ENCODE assay signal across 9 cellular contexts in the genomic region with DNA sequence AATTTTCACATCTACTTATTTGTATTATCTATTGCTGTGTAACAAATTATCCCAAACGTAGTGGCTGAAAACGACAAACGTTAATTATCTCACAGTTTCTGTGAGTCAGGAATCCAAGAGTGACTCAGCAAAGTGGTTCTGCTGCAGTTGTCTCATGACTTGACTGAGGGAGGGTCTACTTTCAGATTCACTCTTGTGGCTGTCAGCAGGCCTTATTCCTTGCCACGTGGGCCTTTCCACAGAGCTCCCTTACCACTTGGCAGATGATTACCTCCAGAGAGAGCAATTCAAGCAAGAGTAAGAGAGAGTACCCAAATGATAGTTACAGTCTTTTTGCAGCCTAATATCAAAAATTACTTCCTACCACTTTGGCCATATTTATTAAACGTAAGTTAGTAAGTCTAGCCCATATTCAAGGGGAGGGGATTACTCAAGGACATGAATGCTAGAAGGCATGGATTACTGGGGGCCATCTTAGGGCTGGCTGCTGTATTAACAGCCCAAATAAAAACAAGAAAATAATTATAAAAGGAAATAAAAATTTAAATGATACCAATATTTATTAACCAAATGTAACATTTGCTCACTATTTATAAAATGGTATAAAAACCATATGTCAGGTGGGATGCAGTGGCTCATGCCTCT. TPM values are rescaled to one million over a fixed set of nuclear protein-coding genes. Genes with fewer than 3 reads are reported as not detected.
DNase-seq lines count a peak whose midpoint lies in the region; ATAC-seq and TF ChIP-seq lines count a peak whose summit lies in the region.
"Had no signal": no experiment of that assay in that cellular context is flagged by ENCODE, and none has a peak within 500 bp of the region (broad histone marks: within the 10 kb centered on the region; RNA-seq: fewer than 3 reads in every experiment).

No MANE protein-coding gene starts in this region.

- H3K9me3 ChIP-seq in IMR-90 (ENCODE audit: control insufficient read depth, insufficient read depth, low read length) (no peaks in the 10 kb centered on the region), neuronal stem cell (replicated peaks in 1 of 2; ENCODE audit: control insufficient read depth in 2 of 2, insufficient read depth in 1 of 2, low read depth in 1 of 2, low read length in 2 of 2) (no peaks in the 10 kb centered on the region)
- H3K9me3 ChIP-seq: heart right ventricle had no signal

- no peak for TF ChIP-seq RAD21 in IMR-90 (IDR thresholded peaks at IDR 0.05; ENCODE audit: low read length)

- POLR2A ChIA-PET in IMR-90 (lab: Charles Lee; ENCODE audit: unreplicated experiment): no interaction called here

- no peaks in the 10 kb centered on the region for H3K4me1 ChIP-seq in IMR-90 (ENCODE audit: control insufficient read depth, insufficient read depth, low read length)
- peaks cover 0 to 2% of the 10 kb centered on the region in 2 donors for H3K4me1 ChIP-seq in neuronal stem cell (ENCODE audit: control insufficient read depth in 2 of 2, insufficient read depth in 1 of 2, low read depth in 1 of 2, low read length in 2 of 2)

- peak overlapping the region; percentile 83 for H2AK9ac ChIP-seq in IMR-90 (replicated peaks; ENCODE audit: low read depth, low read length, poor library complexity)

- H2BK12ac ChIP-seq in neuronal stem cell (ENCODE audit: low read length): no peak overlapping the region

- no peak overlapping the region for H4K91ac ChIP-seq in IMR-90 (ENCODE audit: insufficient read depth, low read depth, low read length)
- no peak overlapping the region for H4K91ac ChIP-seq in neuronal stem cell (ENCODE audit: low read depth, low read length, poor library complexity)

- H3K4ac ChIP-seq in IMR-90 (ENCODE audit: low read depth, low read length) (0 out of 2 replicates have a peak overlapping the region, but pooled peaks have one; percentile 59), neuronal stem cell (ENCODE audit: low read length) (no peak overlapping the region)

- H3K23ac ChIP-seq in IMR-90 (ENCODE audit: low read depth, low read length): no peak overlapping the region
- no peak overlapping the region for H3K23ac ChIP-seq in neuronal stem cell (ENCODE audit: low read depth, low read length, poor library complexity)

- no peak overlapping the region for H2BK20ac ChIP-seq in IMR-90 (ENCODE audit: low read depth, low read length)

- H2BK5ac ChIP-seq in IMR-90 (ENCODE audit: low read depth, low read length, poor library complexity, severe bottlenecking) (no peak overlapping the region), neuronal stem cell (ENCODE audit: low read length) (no peak overlapping the region)

- H2BK120ac ChIP-seq in IMR-90 (ENCODE audit: low read depth, low read length) (no peak overlapping the region), neuronal stem cell (ENCODE audit: low read depth, low read length) (no peak overlapping the region)

- no peaks in the 10 kb centered on the region for H4K20me1 ChIP-seq in IMR-90 (ENCODE audit: insufficient read depth, low read length)

- H2AK5ac ChIP-seq in IMR-90 (ENCODE audit: low read depth, low read length) (no peak overlapping the region), neuronal stem cell (ENCODE audit: low read depth, low read length) (no peak overlapping the region)

- dilution Hi-C loops in IMR-90 (cut with HindIII; ENCODE audit: low sequenced_read_pairs, unreplicated experiment): no loop called here

- H3K14ac ChIP-seq in IMR-90 (replicated peaks; ENCODE audit: low read depth, low read length) (0 out of 2 replicates have a peak overlapping the region, but pooled peaks have one; percentile 78), neuronal stem cell (ENCODE audit: low read length) (no peak overlapping the region)

- intact Hi-C loops in IMR-90 (cut with micrococcal nuclease): no loop called here

- BruUV-seq in IMR-90 (replicated peaks; lab: Mats Ljungman, UMichigan): no TSS peak

- H3K79me1 ChIP-seq in IMR-90 (ENCODE audit: low read depth in 1 of 2, low read length in 2 of 2) (no peaks in the 10 kb centered on the region), neuronal stem cell (ENCODE audit: low read depth, low read length) (no peaks in the 10 kb centered on the region)

- no peak overlapping the region for H3K56ac ChIP-seq in IMR-90 (ENCODE audit: extremely low read depth, insufficient read depth, low read length)

- no peak overlapping the region for H3K4me3 ChIP-seq in IMR-90 (ENCODE audit: insufficient read depth, low read depth, low read length)
- H3K4me3 ChIP-seq in neuronal stem cell (ENCODE audit: low read length in 2 of 2): no peak overlapping the region
- H3K4me3 ChIP-seq: heart right ventricle had no signal

- H3K9me1 ChIP-seq in IMR-90 (ENCODE audit: insufficient read depth, low read length): peaks cover 2% of the 10 kb centered on the region; the same call in 1 of the 2 replicates

- H2AFZ ChIP-seq in IMR-90 (replicated peaks; ENCODE audit: low read length, poor library complexity) (peak overlapping the region; percentile 84), neuronal stem cell (ENCODE audit: low read length) (peak overlapping the region; percentile 56)

- no peak overlapping the region for H3K18ac ChIP-seq in IMR-90 (ENCODE audit: low read depth, low read length)
- H3K18ac ChIP-seq in neuronal stem cell (ENCODE audit: low read length): no peak overlapping the region

- no peaks in the 10 kb centered on the region for H3K27me3 ChIP-seq in IMR-90 (ENCODE audit: control insufficient read depth, insufficient read depth, low read length)
- no peaks in the 10 kb centered on the region for H3K27me3 ChIP-seq in neuronal stem cell (ENCODE audit: control insufficient read depth in 3 of 3, insufficient read depth in 3 of 3, low read depth in 1 of 3, low read length in 3 of 3)
- H3K27me3 ChIP-seq: heart right ventricle had no signal

- H3K27ac ChIP-seq in IMR-90 (ENCODE audit: insufficient read depth, low read length) (no peak overlapping the region), neuronal stem cell (replicated peaks; ENCODE audit: low read length) (no peak overlapping the region)
- H3K27ac ChIP-seq: heart right ventricle had no signal

- WGBS in IMR-90 (ENCODE audit: extremely low coverage in 2 of 2, insufficient read length in 1 of 2), 2 experiments: no CpG with 5 or more reads among the region's 5 CpGs
- WGBS in neuronal stem cell (ENCODE audit: extremely low coverage in 2 of 2, insufficient read length in 2 of 2, insufficient replicate concordance in 1 of 2), 2 donors: no CpG with 5 or more reads among the region's 5 CpGs

- in situ Hi-C loops in IMR-90 (cut with MboI; ENCODE audit: low sequenced_read_pairs): no loop called here

- ATAC-seq in IMR-90 (ENCODE audit: low read depth): no peak
- ATAC-seq: heart right ventricle had no signal

- TF ChIP-seq CTCF in GM20000 (IDR thresholded peaks at IDR 0.05; ENCODE audit: extremely low read depth, missing control alignments) (no peak), IMR-90 (conservative IDR thresholded peaks at IDR 0.05; ENCODE audit: low read depth, low read length) (no peak)

- H4K5ac ChIP-seq in IMR-90 (ENCODE audit: low read depth, low read length): no peak overlapping the region

- H3K4me2 ChIP-seq in IMR-90 (ENCODE audit: low read depth, low read length): no peak overlapping the region
- H3K4me2 ChIP-seq in neuronal stem cell (ENCODE audit: insufficient read depth, low read length, poor library complexity, severe bottlenecking): no peak overlapping the region

- H4K8ac ChIP-seq in IMR-90 (ENCODE audit: low read depth in 2 of 2, low read length in 2 of 2) (peak overlapping the region in 1 of 2 experiments; percentile 68; a peak in 1 of 4 replicates), neuronal stem cell (ENCODE audit: low read depth, low read length) (no peak overlapping the region)

- CTCF ChIA-PET in IMR-90 (lab: Yijun Ruan, JAX): no interaction called here

- no peak overlapping the region; the same call in 2 of the 3 replicates for H2BK15ac ChIP-seq in IMR-90 (ENCODE audit: low read depth, low read length)
- H2BK15ac ChIP-seq in neuronal stem cell (ENCODE audit: low read length): no peak overlapping the region

- no peak overlapping the region for H3K9ac ChIP-seq in IMR-90 (ENCODE audit: low read depth, low read length)
- H3K9ac ChIP-seq in neuronal stem cell (ENCODE audit: low read depth, low read length, poor library complexity): no peak overlapping the region

- no peaks in the 10 kb centered on the region for H3K36me3 ChIP-seq in IMR-90 (ENCODE audit: control insufficient read depth, insufficient read depth, low read length)
- H3K36me3 ChIP-seq in neuronal stem cell (replicated peaks in 1 of 2; ENCODE audit: control insufficient read depth in 2 of 2, insufficient read depth in 2 of 2, low read length in 2 of 2): no peaks in the 10 kb centered on the region

- no peak for TF ChIP-seq POLR2A in IMR-90 (IDR thresholded peaks at IDR 0.05; ENCODE audit: low read depth, low read length)

- DNase-seq in Daoy (ENCODE audit: low read depth): peak; percentile 78
- DNase-seq in GM20000 (ENCODE audit: low spot score): peak; percentile 28
- DNase-seq in IMR-90: peak; percentile 63
- DNase-seq in astrocyte of the hippocampus (ENCODE audit: low read depth, low spot score): peak; percentile 80
- DNase-seq in neuronal stem cell (ENCODE audit: low spot score): no peak
- no peak for DNase-seq in germinal center (ENCODE audit: low spot score)
- DNase-seq in epidermal melanocyte (ENCODE audit: insufficient read length, low spot score): no peak
- no peak for DNase-seq in SW 1271 (lab: John Stamatoyannopoulos, UW)

TF ChIP-seq in IMR-90, 13 proteins besides CTCF, POLR2A, EP300 and RAD21 (continues in another document):
- 0 out of 2 replicates have a peak, but pooled peaks have one; percentile 11 for TF ChIP-seq FOS (IDR thresholded peaks at IDR 0.05; ENCODE audit: low read depth, low read length)

RNA-seq across cellular contexts. Expression of a gene that starts 48.7 kb away (rescaled TPM):
- total RNA-seq in Daoy (2014; rRNA removed; shearing (Covaris generic)): 11.0 and 17.6 TPM in 2 replicates
- total RNA-seq in IMR-90 (2012; rRNA removed): 38.0 and 52.2 TPM in 2 replicates
- polyA plus RNA-seq in IMR-90 (2012; rRNA removed): 4.1 and 6.4 TPM in 2 replicates
- polyA plus RNA-seq in IMR-90 (2012; cell fraction: cytosol; rRNA removed): 2.6 and 2.8 TPM in 2 replicates
- polyA plus RNA-seq in IMR-90 (2012; cell fraction: nucleus; rRNA removed; ENCODE audit: low replicate concordance): 1.2 and 8.2 TPM in 2 replicates
- polyA plus RNA-seq in neuronal stem cell (2013, experiment 1 of 2): 11.4 TPM
- polyA plus RNA-seq in neuronal stem cell (2013, experiment 2 of 2): 12.4 TPM

RNA-seq across cellular contexts. Expression of a gene that starts 53.9 kb away (rescaled TPM):
- 4.9 and 5.8 TPM in 2 replicates for total RNA-seq in Daoy (2014; rRNA removed; shearing (Covaris generic))
- 3.1 and 5.6 TPM in 2 replicates for total RNA-seq in IMR-90 (2012; rRNA removed)
- polyA plus RNA-seq in IMR-90 (2012; rRNA removed): 2.4 and 2.7 TPM in 2 replicates
- 0.28 and 0.35 TPM in 2 replicates for polyA plus RNA-seq in IMR-90 (2012; cell fraction: cytosol; rRNA removed)
- 0.89 and 12.0 TPM in 2 replicates for polyA plus RNA-seq in IMR-90 (2012; cell fraction: nucleus; rRNA removed; ENCODE audit: low replicate concordance)
- 6.6 TPM for polyA plus RNA-seq in neuronal stem cell (2013, experiment 1 of 2)
- polyA plus RNA-seq in neuronal stem cell (2013, experiment 2 of 2): 7.0 TPM

RNA-seq across cellular contexts. Expression of a gene that starts 54.5 kb away (rescaled TPM):
- 110 and 112 TPM in 2 replicates for total RNA-seq in Daoy (2014; rRNA removed; shearing (Covaris generic))
- 8.6 and 12.2 TPM in 2 replicates for total RNA-seq in IMR-90 (2012; rRNA removed)
- polyA plus RNA-seq in IMR-90 (2012; rRNA removed): 11.1 and 17.0 TPM in 2 replicates
- polyA plus RNA-seq in IMR-90 (2012; cell fraction: cytosol; rRNA removed): 1.4 and 2.0 TPM in 2 replicates
- polyA plus RNA-seq in IMR-90 (2012; cell fraction: nucleus; rRNA removed; ENCODE audit: low replicate concordance): 2.6 and 13.2 TPM in 2 replicates
- 44.2 TPM for polyA plus RNA-seq in neuronal stem cell (2013, experiment 1 of 2)
- 46.2 TPM for polyA plus RNA-seq in neuronal stem cell (2013, experiment 2 of 2)

Comparison
In these comparisons a context has a peak if more than half of its experiments do, and no peak if none do; other contexts are left out.
1. DNase-seq: peak in Daoy (single experiment), GM20000 (single experiment), IMR-90 (single experiment) and astrocyte of the hippocampus (single experiment); none in neuronal stem cell (single experiment), germinal center (single experiment), epidermal melanocyte (single experiment) and SW 1271 (0 of 2).